Comparison of ENCODE assay signal across 13 cellular contexts in genomic region chr1:112083487-112083886, GRCh38.
DNase-seq lines count a peak whose midpoint lies in the region; ATAC-seq and TF ChIP-seq lines count a peak whose summit lies in the region.
"Had no signal": no experiment of that assay in that cellular context is flagged by ENCODE, and none has a peak within 500 bp of the region (broad histone marks: within the 10 kb centered on the region; RNA-seq: fewer than 3 reads in every experiment).

No MANE protein-coding gene starts in this region.

- no peak for DNase-seq in DND-41
- DNase-seq in LHCN-M2 (ENCODE audit: low read depth): peak; percentile 10
- DNase-seq in astrocyte of the cerebellum (ENCODE audit: low read depth): peak; percentile 0
- peak; percentile 54 for DNase-seq in iPS-NIHi7 (ENCODE audit: extremely low spot score)
- no peak for DNase-seq in uterus
- no peak for DNase-seq in left ventricle myocardium superior
- no peak for DNase-seq in stimulated activated CD8-positive, alpha-beta memory T cell treated with anti-CD3 and anti-CD28 coated beads, Interleukin-4, amount 100 ng/mL, for 48 hours
- DNase-seq: BE2C, heart right ventricle, NCI-H2081 treated with DMSO at 0.1 percent for 48 hours, T-helper 2 cell had no signal

- no peaks in the 10 kb centered on the region for H3K9me3 ChIP-seq in DND-41 (ENCODE audit: insufficient read depth, low read length, severe bottlenecking)
- H3K9me3 ChIP-seq in uterus: no peaks in the 10 kb centered on the region
- H3K9me3 ChIP-seq: BE2C, heart right ventricle had no signal

- H3K4me1 ChIP-seq in DND-41 (ENCODE audit: insufficient read depth, low read length) (no peaks in the 10 kb centered on the region), uterus (no peaks in the 10 kb centered on the region)
- H3K4me1 ChIP-seq: BE2C, heart right ventricle, parathyroid adenoma had no signal

- no peak overlapping the region for H3K4me3 ChIP-seq in DND-41 (ENCODE audit: low read depth in 1 of 2, low read length in 2 of 2)
- H3K4me3 ChIP-seq in astrocyte of the cerebellum (ENCODE audit: low read depth, low read length): no peak overlapping the region
- no peak overlapping the region for H3K4me3 ChIP-seq in uterus
- H3K4me3 ChIP-seq: heart right ventricle had no signal

- H3K36me3 ChIP-seq in DND-41 (ENCODE audit: insufficient read depth, low read length) (no peaks in the 10 kb centered on the region), uterus (no peaks in the 10 kb centered on the region)
- H3K36me3 ChIP-seq: BE2C, heart right ventricle had no signal

- in situ Hi-C loops in astrocyte of the cerebellum (cut with HindIII; ENCODE audit: low sequenced_read_pairs): no loop called here

- no peak overlapping the region for H3K9ac ChIP-seq in DND-41 (ENCODE audit: low read depth, low read length)
- H3K9ac ChIP-seq: parathyroid adenoma had no signal

- H3K79me2 ChIP-seq in DND-41 (ENCODE audit: insufficient read depth, low read length): no peaks in the 10 kb centered on the region
- H3K79me2 ChIP-seq: parathyroid adenoma had no signal

- H3K27me3 ChIP-seq in DND-41 (ENCODE audit: insufficient read depth, low read length, poor library complexity) (no peaks in the 10 kb centered on the region), uterus (no peaks in the 10 kb centered on the region)

- intact Hi-C loops in uterus (cut with DNase I; ENCODE audit: low total_unique reads): no loop called here
- intact Hi-C loops in left ventricle myocardium superior (cut with micrococcal nuclease): no loop called here

- no peak overlapping the region for H3K27ac ChIP-seq in DND-41 (ENCODE audit: low read length)
- no peak overlapping the region for H3K27ac ChIP-seq in uterus
- H3K27ac ChIP-seq: heart right ventricle, parathyroid adenoma had no signal

- TF ChIP-seq CTCF in DND-41 (IDR thresholded peaks at IDR 0.05; ENCODE audit: borderline replicate concordance, extremely low read depth, low read length, poor library complexity, severe bottlenecking) (no peak), astrocyte of the cerebellum (IDR thresholded peaks at IDR 0.05; ENCODE audit: low read depth, low read length, missing control alignments) (no peak), uterus (IDR thresholded peaks at IDR 0.05) (no peak)

- no peak overlapping the region for H2AFZ ChIP-seq in DND-41 (ENCODE audit: low read depth, low read length)
- H2AFZ ChIP-seq: parathyroid adenoma had no signal

- TF ChIP-seq POLR2A in uterus (IDR thresholded peaks at IDR 0.05): no peak

- 0 out of 3 replicates have a peak, but pooled peaks have one; percentile 48 for ATAC-seq in DND-41 (ENCODE audit: insufficient read depth, low read depth)
- ATAC-seq in left ventricle myocardium superior: no peak
- no peak for ATAC-seq in HG02981 (IDR thresholded peaks at IDR 0.05; ENCODE audit: unreplicated experiment)
- ATAC-seq: heart right ventricle had no signal

- H4K20me1 ChIP-seq in DND-41 (ENCODE audit: insufficient read depth, low read length): no peaks in the 10 kb centered on the region

- no peak overlapping the region for H3K4me2 ChIP-seq in DND-41 (ENCODE audit: insufficient read depth, low read length)

Comparison
In these comparisons a context has a peak if more than half of its experiments do, and no peak if none do; other contexts are left out.
1. DNase-seq: peak in LHCN-M2 (single experiment), astrocyte of the cerebellum (single experiment) and iPS-NIHi7 (single experiment); none in DND-41 (single experiment), uterus (0 of 2), left ventricle myocardium superior (single experiment) and stimulated activated CD8-positive, alpha-beta memory T cell treated with anti-CD3 and anti-CD28 coated beads, Interleukin-4, amount 100 ng/mL, for 48 hours (single experiment).